ENCODE assay signal across 8 cellular contexts in genomic region chr13:32426981-32427851, GRCh38. TPM values are rescaled to one million over a fixed set of nuclear protein-coding genes. Genes with fewer than 3 reads are reported as not detected.
A peak's percentile ranks its signal among the peaks of the same experiment; 100 is the strongest.
DNase-seq lines count a peak whose midpoint lies in the region; ATAC-seq and TF ChIP-seq lines count a peak whose summit lies in the region.

No MANE protein-coding gene starts in this region.

- H3K4me3 ChIP-seq in SJCRH30: peak overlapping the region; percentile 91

- peak overlapping the region; percentile 96 for H3K27ac Mint-ChIP-seq in activated naive CD4-positive, alpha-beta T cell treated with anti-CD3 and anti-CD28 coated beads, Interleukin-2, amount 50 U/mL, for 24 hours
- peak overlapping the region; percentile 93 for H3K27ac Mint-ChIP-seq in progenitor cell of endocrine pancreas

- peaks cover 13% of the 10 kb centered on the region; the same call in 1 of the 2 replicates for H3K4me1 ChIP-seq in SJCRH30

- H3K36me3 ChIP-seq in SJCRH30: no peaks in the 10 kb centered on the region

- no peaks in the 10 kb centered on the region for H3K9me3 ChIP-seq in SJCRH30 (replicated peaks)

- no peaks in the 10 kb centered on the region for H3K9me3 Mint-ChIP-seq in activated naive CD4-positive, alpha-beta T cell treated with anti-CD3 and anti-CD28 coated beads, Interleukin-2, amount 50 U/mL, for 24 hours
- H3K9me3 Mint-ChIP-seq in progenitor cell of endocrine pancreas (ENCODE audit: low read depth): no peaks in the 10 kb centered on the region

- DNase-seq in AG08396 (ENCODE audit: low spot score) (peak; percentile 61), SJCRH30 (peak; percentile 66 to 71), left cardiac atrium (peak; percentile 52), progenitor cell of endocrine pancreas (ENCODE audit: low spot score, unreplicated experiment) (peak; percentile 37), glomerular visceral epithelial cell (ENCODE audit: extremely low spot score) (no peak)

- H3K36me3 Mint-ChIP-seq in activated naive CD4-positive, alpha-beta T cell treated with anti-CD3 and anti-CD28 coated beads, Interleukin-2, amount 50 U/mL, for 24 hours: peaks cover 14% of the 10 kb centered on the region
- H3K36me3 Mint-ChIP-seq in progenitor cell of endocrine pancreas (ENCODE audit: insufficient read depth): peaks cover 19% of the 10 kb centered on the region

- intact Hi-C loops in left cardiac atrium (cut with DNase I): no loop called here

- no peak for TF ChIP-seq CTCF in progenitor cell of endocrine pancreas (IDR thresholded peaks at IDR 0.05; ENCODE audit: unreplicated experiment)

- no peaks in the 10 kb centered on the region for H3K27me3 Mint-ChIP-seq in activated naive CD4-positive, alpha-beta T cell treated with anti-CD3 and anti-CD28 coated beads, Interleukin-2, amount 50 U/mL, for 24 hours
- H3K27me3 Mint-ChIP-seq in progenitor cell of endocrine pancreas: peaks cover 8% of the 10 kb centered on the region

- H3K27ac ChIP-seq in SJCRH30: peak overlapping the region; percentile 56

- H3K4me1 Mint-ChIP-seq in activated naive CD4-positive, alpha-beta T cell treated with anti-CD3 and anti-CD28 coated beads, Interleukin-2, amount 50 U/mL, for 24 hours: peaks cover 48% of the 10 kb centered on the region
- peaks cover 17% of the 10 kb centered on the region for H3K4me1 Mint-ChIP-seq in progenitor cell of endocrine pancreas (ENCODE audit: low read depth)

- no peaks in the 10 kb centered on the region for H3K27me3 ChIP-seq in SJCRH30

- peak overlapping the region; percentile 93 for H3K4me3 Mint-ChIP-seq in activated naive CD4-positive, alpha-beta T cell treated with anti-CD3 and anti-CD28 coated beads, Interleukin-2, amount 50 U/mL, for 24 hours
- peak overlapping the region; percentile 81 for H3K4me3 Mint-ChIP-seq in progenitor cell of endocrine pancreas (ENCODE audit: low read depth)

- peak; percentile 6 for ATAC-seq in GM18873 (IDR thresholded peaks at IDR 0.05; ENCODE audit: low FRiP score, unreplicated experiment)
- ATAC-seq in HG03159 (IDR thresholded peaks at IDR 0.05; ENCODE audit: unreplicated experiment): peak; percentile 18
- peak; percentile 32 to 58 for ATAC-seq in left cardiac atrium

RNA-seq across cellular contexts. Expression of gene N4BP2L1, which starts 0.7 kb away (rescaled TPM):
- 6.3 and 10.4 TPM in 2 replicates for total RNA-seq in SJCRH30 (2014; rRNA removed; shearing (Covaris generic))
- total RNA-seq in left cardiac atrium: 1 to 10 TPM; 4.7 to 6.7 TPM
- total RNA-seq in progenitor cell of endocrine pancreas: 15.9 and 20.0 TPM in 2 replicates
